ENCODE assay signal across 19 cellular contexts in the genomic region with DNA sequence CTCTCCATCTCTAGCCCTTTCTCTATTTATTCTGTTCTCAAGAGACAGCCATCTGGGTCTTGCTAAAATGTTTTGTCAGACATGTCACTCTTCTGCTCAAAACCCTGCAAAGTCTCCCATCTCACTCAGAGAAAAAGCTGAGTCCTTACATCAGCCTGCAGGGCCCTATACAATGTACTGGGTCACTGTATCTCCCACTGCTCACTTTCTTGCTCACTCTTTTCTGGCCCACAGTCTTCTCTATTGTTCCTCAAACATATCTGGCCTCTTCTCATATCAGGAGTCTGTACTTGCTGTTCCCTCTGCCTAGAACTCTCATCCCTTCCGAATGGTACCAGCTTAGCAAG.
"Had no signal": no experiment of that assay in that cellular context is flagged by ENCODE, and none has a peak within 500 bp of the region (broad histone marks: within the 10 kb centered on the region; RNA-seq: fewer than 3 reads in every experiment).

No MANE protein-coding gene starts in this region.

- H3K36me3 Mint-ChIP-seq: IgD-negative memory B cell had no signal

- H3K4me3 Mint-ChIP-seq: IgD-negative memory B cell had no signal

- ATAC-seq: K562 had no signal

- DNase-seq: Kasumi-1, MV-4-11, NCI-H1048, NCI-H1105, NCI-H1417, NCI-H1436 treated with DMSO at 0.1 percent for 48 hours, NCI-H1694, NCI-H1930, NCI-H2081, NCI-H2107, NCI-H2227 treated with DMSO at 0.1 percent for 48 hours, NCI-H524, NCI-H526 treated with DMSO at 0.1 percent for 48 hours, NCI-H748 treated with DMSO at 0.1 percent for 48 hours, RPMI8226, SHP77, SK-N-SH had no signal

- H3K4me1 Mint-ChIP-seq: IgD-negative memory B cell had no signal

- H3K9me3 Mint-ChIP-seq: IgD-negative memory B cell had no signal

- H3K27me3 Mint-ChIP-seq: IgD-negative memory B cell had no signal
